ENCODE assay signal across 8 cellular contexts in the genomic region with DNA sequence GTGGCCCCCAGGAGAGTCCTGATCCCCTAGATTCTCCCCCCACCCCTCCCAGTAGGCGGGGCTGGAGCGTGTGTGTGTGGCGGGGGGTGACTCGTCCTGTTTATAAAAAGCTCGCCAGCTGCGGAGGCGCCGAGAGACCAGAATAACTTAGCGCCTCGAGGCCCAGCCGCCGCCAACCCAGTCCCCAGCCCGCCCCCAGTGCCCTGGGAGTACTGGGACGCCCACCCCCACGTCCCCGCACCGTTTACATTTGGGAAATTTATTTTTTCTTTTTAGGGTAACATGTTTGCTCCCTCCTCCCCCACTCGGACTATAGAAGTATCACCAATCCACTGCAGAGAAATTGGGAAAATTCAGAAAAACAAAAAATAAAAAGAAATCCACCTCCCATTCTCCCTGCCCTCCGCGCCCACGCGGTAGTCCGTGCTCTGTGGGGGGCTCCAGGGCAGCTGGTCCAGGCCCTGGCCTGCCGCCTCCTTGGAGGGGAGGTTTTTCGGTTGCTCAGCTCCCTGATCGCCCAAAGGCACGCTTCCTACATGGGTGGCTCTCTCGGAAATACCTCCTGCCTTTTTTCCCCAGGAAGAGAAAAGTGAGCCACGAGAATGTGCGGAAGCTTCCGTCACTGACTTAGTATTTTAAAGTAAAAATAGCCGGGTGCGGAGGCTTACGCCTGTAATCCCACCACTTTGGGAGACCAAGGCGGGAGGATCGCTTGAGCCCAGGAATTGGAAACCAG. TPM values are rescaled to one million over a fixed set of nuclear protein-coding genes. Genes with fewer than 3 reads are reported as not detected.
A peak's percentile ranks its signal among the peaks of the same experiment; 100 is the strongest.
DNase-seq lines count a peak whose midpoint lies in the region; ATAC-seq and TF ChIP-seq lines count a peak whose summit lies in the region.

No MANE protein-coding gene starts in this region.

- H3K27ac ChIP-seq in CD4-positive, alpha-beta T cell (ENCODE audit: low read depth, low read length), result no peak overlapping the region
- H3K27ac ChIP-seq in body of pancreas, result peak overlapping the region; percentile 71 to 95 (median 86)
- peak overlapping the region; percentile 95 to 96 for H3K27ac ChIP-seq in prostate gland

- CTCF ChIA-PET in CD4-positive, alpha-beta T cell (lab: Charles Lee), result interaction anchor here (1.8 to 3.8 kb wide), 3 partner anchors 13 to 74 kb away, joined by 8 to 21 read pairs (median 19); a partner anchor contains a TSS

- H3K4me1 Mint-ChIP-seq in CD4-positive, alpha-beta T cell (ENCODE audit: low read depth), result peaks cover 22% of the 10 kb centered on the region
- peaks cover 13% of the 10 kb centered on the region for H3K4me1 Mint-ChIP-seq in T-helper 2 cell treated with Interferon-gamma antibody and Interleukin-4, amounts not matched to agents 5 μg/mL and 100 μg/mL, for 36 hours (ENCODE audit: low read depth)

- peaks cover 24% of the 10 kb centered on the region for H3K36me3 Mint-ChIP-seq in CD4-positive, alpha-beta T cell (ENCODE audit: low read depth)
- peaks cover 4% of the 10 kb centered on the region for H3K36me3 Mint-ChIP-seq in T-helper 2 cell treated with Interferon-gamma antibody and Interleukin-4, amounts not matched to agents 5 μg/mL and 100 μg/mL, for 36 hours (ENCODE audit: low read depth)

- peak overlapping the region; percentile 65 for H3K4me3 ChIP-seq in Jurkat, Clone E6-1 (ENCODE audit: low read length)
- H3K4me3 ChIP-seq in body of pancreas (peak overlapping the region in 1 of 2 donors; percentile 3), prostate gland (peak overlapping the region; percentile 40 to 49)

- H3K4me1 ChIP-seq in body of pancreas (peaks cover 26% of the 10 kb centered on the region), prostate gland (replicated peaks) (peaks cover 5% of the 10 kb centered on the region)

- POLR2A ChIA-PET in CD4-positive, alpha-beta T cell (lab: Charles Lee), result interaction anchor here (0.6 to 3.6 kb wide), 9 partner anchors 11 to 214 kb away, joined by 3 to 67 read pairs (median 5); a partner anchor contains a TSS

- intact Hi-C loops in CD4-positive, alpha-beta T cell (cut with DNase I, micrococcal nuclease), result loop anchor here in 1 of 2 experiments (2.0 to 5.0 kb wide), 2 partner anchors 47 to 122 kb away; no protein-coding TSS in a partner anchor
- intact Hi-C loops in body of pancreas (cut with DNase I) (no loop called here), prostate gland (cut with DNase I) (loop anchor here (10.0 kb wide), 1 partner anchor 209 kb away; a partner anchor contains a TSS)

- TF ChIP-seq CTCF in CD4-positive, alpha-beta T cell (IDR thresholded peaks at IDR 0.05), result no peak
- TF ChIP-seq CTCF in body of pancreas (IDR thresholded peaks at IDR 0.05) (no peak), prostate gland (IDR thresholded peaks at IDR 0.05) (no peak)

- H3K36me3 ChIP-seq in body of pancreas (replicated peaks in 1 of 2; ENCODE audit: insufficient read depth in 1 of 2, low read depth in 2 of 2) (no peaks in the 10 kb centered on the region), prostate gland (no peaks in the 10 kb centered on the region)

- H3K9me3 ChIP-seq in CD4-positive, alpha-beta T cell (ENCODE audit: control insufficient read depth, low read length), result no peaks in the 10 kb centered on the region
- H3K9me3 ChIP-seq in body of pancreas, result no peaks in the 10 kb centered on the region
- H3K9me3 ChIP-seq in prostate gland, result no peaks in the 10 kb centered on the region

- WGBS in body of pancreas, 2 donors, result 30 to 37% methylated on average over 33 to 34 of the region's 36 CpGs
- WGBS in prostate gland, result 22% methylated on average over 36 of the region's 36 CpGs

- peak overlapping the region; percentile 96 for H3K4me3 Mint-ChIP-seq in CD4-positive, alpha-beta T cell
- peak overlapping the region; percentile 92 for H3K4me3 Mint-ChIP-seq in T-helper 2 cell treated with Interferon-gamma antibody and Interleukin-4, amounts not matched to agents 5 μg/mL and 100 μg/mL, for 36 hours

- ATAC-seq in CD4-positive, alpha-beta T cell (ENCODE audit: poor library complexity), result no peak
- no peak for ATAC-seq in body of pancreas

- no peaks in the 10 kb centered on the region for H3K9me3 Mint-ChIP-seq in CD4-positive, alpha-beta T cell
- no peaks in the 10 kb centered on the region for H3K9me3 Mint-ChIP-seq in T-helper 2 cell treated with Interferon-gamma antibody and Interleukin-4, amounts not matched to agents 5 μg/mL and 100 μg/mL, for 36 hours

- TF ChIP-seq POLR2A in body of pancreas (IDR thresholded peaks at IDR 0.05), result no peak
- peak; percentile 62 for TF ChIP-seq POLR2A in prostate gland (IDR thresholded peaks at IDR 0.05)

- peak overlapping the region; percentile 91 for H3K27ac Mint-ChIP-seq in CD4-positive, alpha-beta T cell
- H3K27ac Mint-ChIP-seq in T-helper 2 cell treated with Interferon-gamma antibody and Interleukin-4, amounts not matched to agents 5 μg/mL and 100 μg/mL, for 36 hours, result peak overlapping the region; percentile 91

- H3K27me3 ChIP-seq in CD4-positive, alpha-beta T cell (ENCODE audit: control insufficient read depth, insufficient read depth, low read length), result no peaks in the 10 kb centered on the region
- no peaks in the 10 kb centered on the region for H3K27me3 ChIP-seq in body of pancreas
- no peaks in the 10 kb centered on the region for H3K27me3 ChIP-seq in prostate gland (replicated peaks; ENCODE audit: insufficient read depth)

- peaks cover 8% of the 10 kb centered on the region for H3K27me3 Mint-ChIP-seq in CD4-positive, alpha-beta T cell
- H3K27me3 Mint-ChIP-seq in T-helper 2 cell treated with Interferon-gamma antibody and Interleukin-4, amounts not matched to agents 5 μg/mL and 100 μg/mL, for 36 hours (ENCODE audit: low read depth), result peaks cover 6% of the 10 kb centered on the region

- peak in 9 of 10 experiments; percentile 29 to 64 (median 48) for DNase-seq in CD4-positive, alpha-beta T cell
- DNase-seq in Jurkat, Clone E6-1 (ENCODE audit: low read depth, low spot score), result no peak
- peak; percentile 55 for DNase-seq in T-helper 2 cell treated with Interferon-gamma antibody and Interleukin-4, amounts not matched to agents 5 μg/mL and 100 μg/mL, for 36 hours (ENCODE audit: low spot score)
- DNase-seq in body of pancreas (peak; percentile 65 to 80 (median 78)), hippocampal formation (lab: John Stamatoyannopoulos, UW) (peak; percentile 51 to 61), prostate gland (ENCODE audit: low spot score) (peak; percentile 67), GM19240 (ENCODE audit: insufficient read length, low spot score) (no peak), NCI-H526 treated with DMSO at 0.1 percent for 48 hours (lab: John Stamatoyannopoulos, UW) (no peak)

RNA-seq across cellular contexts. Expression of a gene that starts 1.5 kb away (rescaled TPM):
- total RNA-seq in CD4-positive, alpha-beta T cell, result 10 to 100 TPM; 28.9 to 31.2 TPM
- polyA plus RNA-seq in Jurkat, Clone E6-1 (2012; ENCODE audit: insufficient read depth, insufficient read length), result 12.0 TPM
- total RNA-seq in body of pancreas (1 to 10 TPM in 1 of 2 donors, under 1 TPM in 1; 0.52 to 8.2 TPM), prostate gland (1 to 10 TPM; 2.5 to 6.0 TPM)

RNA-seq across cellular contexts. Expression of a gene that starts 12.3 kb away (rescaled TPM):
- total RNA-seq in CD4-positive, alpha-beta T cell, result 1 to 10 TPM; 2.8 to 3.9 TPM
- polyA plus RNA-seq in Jurkat, Clone E6-1 (2012; ENCODE audit: insufficient read depth, insufficient read length), result 33.1 TPM
- 1 to 10 TPM; 3.4 to 5.6 TPM for total RNA-seq in body of pancreas
- 10 to 100 TPM in 1 of 2 donors, 1 to 10 TPM in 1; 8.5 to 21.1 TPM for total RNA-seq in prostate gland

RNA-seq across cellular contexts. Expression of a gene that starts 20.9 kb away (rescaled TPM):
- total RNA-seq in CD4-positive, alpha-beta T cell, result not detected
- not detected for polyA plus RNA-seq in Jurkat, Clone E6-1 (2012; ENCODE audit: insufficient read depth, insufficient read length)
- total RNA-seq in body of pancreas (under 1 TPM; under 0.01 to 0.26 TPM), prostate gland (1 to 10 TPM in 1 of 2 donors, under 1 TPM in 1; 0.27 to 1.6 TPM)

RNA-seq across cellular contexts. Expression of a gene that starts 31.7 kb away (rescaled TPM):
- 10 to 100 TPM; 10.6 to 10.7 TPM for total RNA-seq in CD4-positive, alpha-beta T cell
- 35.1 TPM for polyA plus RNA-seq in Jurkat, Clone E6-1 (2012; ENCODE audit: insufficient read depth, insufficient read length)
- total RNA-seq in body of pancreas (10 to 100 TPM; 30.3 to 32.9 TPM), prostate gland (10 to 100 TPM; 20.9 to 22.5 TPM)

RNA-seq across cellular contexts. Expression of a gene that starts 52.4 kb away (rescaled TPM):
- total RNA-seq in CD4-positive, alpha-beta T cell, result 1 to 10 TPM; 4.6 to 5.6 TPM
- 10.4 TPM for polyA plus RNA-seq in Jurkat, Clone E6-1 (2012; ENCODE audit: insufficient read depth, insufficient read length)
- total RNA-seq in body of pancreas, result 10 to 100 TPM; 18.9 to 21.8 TPM
- 10 to 100 TPM; 41.3 to 71.6 TPM for total RNA-seq in prostate gland

Comparison
In these comparisons a context has a peak if more than half of its experiments do, and no peak if none do; other contexts are left out.
1. DNase-seq: peak in CD4-positive, alpha-beta T cell (9 of 10), T-helper 2 cell treated with Interferon-gamma antibody and Interleukin-4, amounts not matched to agents 5 μg/mL and 100 μg/mL, for 36 hours (single experiment), body of pancreas (4 of 4), hippocampal formation (2 of 2) and prostate gland (single experiment); none in Jurkat, Clone E6-1 (single experiment), GM19240 (single experiment) and NCI-H526 treated with DMSO at 0.1 percent for 48 hours (single experiment).